2 cellular contexts compared by ENCODE assay signal in the genomic region with DNA sequence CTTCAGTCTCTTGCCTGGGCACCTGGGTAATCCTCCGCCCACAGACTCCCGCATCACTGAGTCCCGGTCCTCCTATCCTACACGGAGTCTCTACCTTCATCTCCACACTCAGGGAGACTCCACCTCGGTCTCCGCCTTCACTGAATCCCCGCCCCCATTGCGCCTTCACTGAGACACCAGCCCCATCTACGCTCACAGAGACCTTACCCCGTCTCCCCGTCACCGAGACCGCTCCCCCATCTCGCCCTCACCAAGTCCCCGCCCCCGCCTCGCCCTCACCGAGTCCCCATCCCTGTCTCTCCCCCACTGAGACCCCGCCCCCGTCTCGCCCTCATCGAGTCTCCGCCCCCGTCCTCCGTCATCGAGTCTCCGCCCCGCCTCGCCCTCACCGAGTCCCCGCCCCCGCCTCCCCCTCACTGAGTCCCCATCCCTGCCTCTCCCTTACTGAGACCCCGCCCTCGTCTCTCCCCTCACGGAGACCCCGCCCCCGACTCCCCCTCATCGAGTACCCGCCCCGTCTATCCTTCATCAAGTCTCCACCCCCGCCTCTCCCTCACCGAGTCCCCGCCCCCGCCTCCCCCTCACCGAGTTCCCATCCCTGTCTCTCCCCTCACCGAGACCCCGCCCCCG.
TF ChIP-seq lines count a peak whose summit lies in the region.

No MANE protein-coding gene starts in this region.

TF ChIP-seq in GM23338, 12 proteins besides CTCF, POLR2A, EP300 and RAD21:
- TF ChIP-seq CREB1 (CRISPR knock-in tag; IDR thresholded peaks at IDR 0.05; ENCODE audit: low read depth) (peak; percentile 57; the same call in 1 of the 2 replicates), POLR2AphosphoS5 (IDR thresholded peaks at IDR 0.05; ENCODE audit: low read depth) (peak; percentile 36; the same call in 1 of the 2 replicates)
- TF ChIP-seq, protein P1, sequence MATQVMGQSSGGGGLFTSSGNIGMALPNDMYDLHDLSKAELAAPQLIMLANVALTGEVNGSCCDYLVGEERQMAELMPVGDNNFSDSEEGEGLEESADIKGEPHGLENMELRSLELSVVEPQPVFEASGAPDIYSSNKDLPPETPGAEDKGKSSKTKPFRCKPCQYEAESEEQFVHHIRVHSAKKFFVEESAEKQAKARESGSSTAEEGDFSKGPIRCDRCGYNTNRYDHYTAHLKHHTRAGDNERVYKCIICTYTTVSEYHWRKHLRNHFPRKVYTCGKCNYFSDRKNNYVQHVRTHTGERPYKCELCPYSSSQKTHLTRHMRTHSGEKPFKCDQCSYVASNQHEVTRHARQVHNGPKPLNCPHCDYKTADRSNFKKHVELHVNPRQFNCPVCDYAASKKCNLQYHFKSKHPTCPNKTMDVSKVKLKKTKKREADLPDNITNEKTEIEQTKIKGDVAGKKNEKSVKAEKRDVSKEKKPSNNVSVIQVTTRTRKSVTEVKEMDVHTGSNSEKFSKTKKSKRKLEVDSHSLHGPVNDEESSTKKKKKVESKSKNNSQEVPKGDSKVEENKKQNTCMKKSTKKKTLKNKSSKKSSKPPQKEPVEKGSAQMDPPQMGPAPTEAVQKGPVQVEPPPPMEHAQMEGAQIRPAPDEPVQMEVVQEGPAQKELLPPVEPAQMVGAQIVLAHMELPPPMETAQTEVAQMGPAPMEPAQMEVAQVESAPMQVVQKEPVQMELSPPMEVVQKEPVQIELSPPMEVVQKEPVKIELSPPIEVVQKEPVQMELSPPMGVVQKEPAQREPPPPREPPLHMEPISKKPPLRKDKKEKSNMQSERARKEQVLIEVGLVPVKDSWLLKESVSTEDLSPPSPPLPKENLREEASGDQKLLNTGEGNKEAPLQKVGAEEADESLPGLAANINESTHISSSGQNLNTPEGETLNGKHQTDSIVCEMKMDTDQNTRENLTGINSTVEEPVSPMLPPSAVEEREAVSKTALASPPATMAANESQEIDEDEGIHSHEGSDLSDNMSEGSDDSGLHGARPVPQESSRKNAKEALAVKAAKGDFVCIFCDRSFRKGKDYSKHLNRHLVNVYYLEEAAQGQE (IDR thresholded peaks at IDR 0.05; ENCODE audit: unreplicated experiment) = no peak
TF ChIP-seq in GM23338: peak in this region for 2.

TF ChIP-seq in K562, 482 proteins besides CTCF, POLR2A, EP300 and RAD21 (continues in another document):
- TF ChIP-seq MAZ (CRISPR knock-in tag; conservative IDR thresholded peaks at IDR 0.05 in 1 of 2, IDR thresholded peaks at IDR 0.05 in 1 of 2) (peak in 1 of 2 experiments; percentile 64; a peak in 2 of 4 replicates), NCOA1 (IDR thresholded peaks at IDR 0.05; ENCODE audit: low read depth) (0 out of 2 replicates have a peak, but pooled peaks have one; percentile 21), ZNF274 (IDR thresholded peaks at IDR 0.05; ENCODE audit: borderline replicate concordance, low read depth, low read length) (no peak), IRF2 (CRISPR knock-in tag; IDR thresholded peaks at IDR 0.05) (no peak), FOXJ3 (CRISPR knock-in tag; IDR thresholded peaks at IDR 0.05) (no peak), NONO (IDR thresholded peaks at IDR 0.05; ENCODE audit: low read depth in 2 of 2, low read length in 1 of 2) (no peak), SP1 (CRISPR knock-in tag; IDR thresholded peaks at IDR 0.05) (peak; percentile 65), SIN3A (IDR thresholded peaks at IDR 0.05; ENCODE audit: borderline replicate concordance in 2 of 2, control insufficient read depth in 1 of 2, low read depth in 2 of 2, low read length in 2 of 2) (0 out of 4 replicates have a peak, but pooled peaks of 1 of the 2 experiments have one; percentile 4), ZNF311 (CRISPR knock-in tag; IDR thresholded peaks at IDR 0.05) (no peak), CCNT2 (IDR thresholded peaks at IDR 0.05; ENCODE audit: borderline replicate concordance, extremely low read depth, insufficient read length, low read depth, low read length) (peak; percentile 18), CREB1 (IDR thresholded peaks at IDR 0.05) (peak; percentile 11; the same call in 1 of the 2 replicates), CREB1 (CRISPR knock-in tag; IDR thresholded peaks at IDR 0.05) (peak; percentile 47; the same call in 1 of the 2 replicates), NRF1 (conservative IDR thresholded peaks at IDR 0.05 in 1 of 2, IDR thresholded peaks at IDR 0.05 in 1 of 2) (0 out of 4 replicates have a peak, but pooled peaks of 1 of the 2 experiments have one; percentile 29), CHD2 (IDR thresholded peaks at IDR 0.05; ENCODE audit: low read depth, low read length) (peak; percentile 81), SUPT5H (IDR thresholded peaks at IDR 0.05) (0 out of 2 replicates have a peak, but pooled peaks have one; percentile 28), ZNF444 (CRISPR knock-in tag; IDR thresholded peaks at IDR 0.05) (no peak), BRD4 (IDR thresholded peaks at IDR 0.05) (no peak), TCF7L2 (IDR thresholded peaks at IDR 0.05; ENCODE audit: low read depth, low read length) (no peak), EGR1 (conservative IDR thresholded peaks at IDR 0.05) (peak; percentile 94), CREM (IDR thresholded peaks at IDR 0.05; ENCODE audit: low read depth) (peak; percentile 74), NFE2L1 (tag; IDR thresholded peaks at IDR 0.05; ENCODE audit: borderline replicate concordance, low read depth) (no peak), SRF (CRISPR knock-in tag; IDR thresholded peaks at IDR 0.05) (no peak)
- TF ChIP-seq, protein P2, sequence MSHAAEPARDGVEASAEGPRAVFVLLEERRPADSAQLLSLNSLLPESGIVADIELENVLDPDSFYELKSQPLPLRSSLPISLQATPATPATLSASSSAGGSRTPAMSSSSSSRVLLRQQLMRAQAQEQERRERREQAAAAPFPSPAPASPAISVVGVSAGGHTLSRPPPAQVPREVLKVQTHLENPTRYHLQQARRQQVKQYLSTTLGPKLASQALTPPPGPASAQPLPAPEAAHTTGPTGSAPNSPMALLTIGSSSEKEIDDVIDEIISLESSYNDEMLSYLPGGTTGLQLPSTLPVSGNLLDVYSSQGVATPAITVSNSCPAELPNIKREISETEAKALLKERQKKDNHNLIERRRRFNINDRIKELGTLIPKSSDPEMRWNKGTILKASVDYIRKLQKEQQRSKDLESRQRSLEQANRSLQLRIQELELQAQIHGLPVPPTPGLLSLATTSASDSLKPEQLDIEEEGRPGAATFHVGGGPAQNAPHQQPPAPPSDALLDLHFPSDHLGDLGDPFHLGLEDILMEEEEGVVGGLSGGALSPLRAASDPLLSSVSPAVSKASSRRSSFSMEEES (CRISPR knock-in tag; IDR thresholded peaks at IDR 0.05) = no peak
- TF ChIP-seq, protein P3, sequence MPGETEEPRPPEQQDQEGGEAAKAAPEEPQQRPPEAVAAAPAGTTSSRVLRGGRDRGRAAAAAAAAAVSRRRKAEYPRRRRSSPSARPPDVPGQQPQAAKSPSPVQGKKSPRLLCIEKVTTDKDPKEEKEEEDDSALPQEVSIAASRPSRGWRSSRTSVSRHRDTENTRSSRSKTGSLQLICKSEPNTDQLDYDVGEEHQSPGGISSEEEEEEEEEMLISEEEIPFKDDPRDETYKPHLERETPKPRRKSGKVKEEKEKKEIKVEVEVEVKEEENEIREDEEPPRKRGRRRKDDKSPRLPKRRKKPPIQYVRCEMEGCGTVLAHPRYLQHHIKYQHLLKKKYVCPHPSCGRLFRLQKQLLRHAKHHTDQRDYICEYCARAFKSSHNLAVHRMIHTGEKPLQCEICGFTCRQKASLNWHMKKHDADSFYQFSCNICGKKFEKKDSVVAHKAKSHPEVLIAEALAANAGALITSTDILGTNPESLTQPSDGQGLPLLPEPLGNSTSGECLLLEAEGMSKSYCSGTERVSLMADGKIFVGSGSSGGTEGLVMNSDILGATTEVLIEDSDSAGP (CRISPR knock-in tag; IDR thresholded peaks at IDR 0.05) = no peak
- TF ChIP-seq, protein P4, sequence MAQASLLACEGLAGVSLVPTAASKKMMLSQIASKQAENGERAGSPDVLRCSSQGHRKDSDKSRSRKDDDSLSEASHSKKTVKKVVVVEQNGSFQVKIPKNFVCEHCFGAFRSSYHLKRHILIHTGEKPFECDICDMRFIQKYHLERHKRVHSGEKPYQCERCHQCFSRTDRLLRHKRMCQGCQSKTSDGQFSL (CRISPR knock-in tag; IDR thresholded peaks at IDR 0.05) = no peak
- TF ChIP-seq, protein P4 (tag; IDR thresholded peaks at IDR 0.05) = peak in 1 of 2 experiments; percentile 56; a peak in 1 of 4 replicates
- TF ChIP-seq, protein P5, sequence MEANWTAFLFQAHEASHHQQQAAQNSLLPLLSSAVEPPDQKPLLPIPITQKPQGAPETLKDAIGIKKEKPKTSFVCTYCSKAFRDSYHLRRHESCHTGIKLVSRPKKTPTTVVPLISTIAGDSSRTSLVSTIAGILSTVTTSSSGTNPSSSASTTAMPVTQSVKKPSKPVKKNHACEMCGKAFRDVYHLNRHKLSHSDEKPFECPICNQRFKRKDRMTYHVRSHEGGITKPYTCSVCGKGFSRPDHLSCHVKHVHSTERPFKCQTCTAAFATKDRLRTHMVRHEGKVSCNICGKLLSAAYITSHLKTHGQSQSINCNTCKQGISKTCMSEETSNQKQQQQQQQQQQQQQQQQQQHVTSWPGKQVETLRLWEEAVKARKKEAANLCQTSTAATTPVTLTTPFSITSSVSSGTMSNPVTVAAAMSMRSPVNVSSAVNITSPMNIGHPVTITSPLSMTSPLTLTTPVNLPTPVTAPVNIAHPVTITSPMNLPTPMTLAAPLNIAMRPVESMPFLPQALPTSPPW (CRISPR knock-in tag; IDR thresholded peaks at IDR 0.05) = peak; percentile 92
- TF ChIP-seq, protein P6, sequence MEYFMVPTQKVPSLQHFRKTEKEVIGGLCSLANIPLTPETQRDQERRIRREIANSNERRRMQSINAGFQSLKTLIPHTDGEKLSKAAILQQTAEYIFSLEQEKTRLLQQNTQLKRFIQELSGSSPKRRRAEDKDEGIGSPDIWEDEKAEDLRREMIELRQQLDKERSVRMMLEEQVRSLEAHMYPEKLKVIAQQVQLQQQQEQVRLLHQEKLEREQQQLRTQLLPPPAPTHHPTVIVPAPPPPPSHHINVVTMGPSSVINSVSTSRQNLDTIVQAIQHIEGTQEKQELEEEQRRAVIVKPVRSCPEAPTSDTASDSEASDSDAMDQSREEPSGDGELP (CRISPR knock-in tag; IDR thresholded peaks at IDR 0.05; ENCODE audit: borderline replicate concordance) = 0 out of 2 replicates have a peak, but pooled peaks have one; percentile 18
- TF ChIP-seq, protein P7, sequence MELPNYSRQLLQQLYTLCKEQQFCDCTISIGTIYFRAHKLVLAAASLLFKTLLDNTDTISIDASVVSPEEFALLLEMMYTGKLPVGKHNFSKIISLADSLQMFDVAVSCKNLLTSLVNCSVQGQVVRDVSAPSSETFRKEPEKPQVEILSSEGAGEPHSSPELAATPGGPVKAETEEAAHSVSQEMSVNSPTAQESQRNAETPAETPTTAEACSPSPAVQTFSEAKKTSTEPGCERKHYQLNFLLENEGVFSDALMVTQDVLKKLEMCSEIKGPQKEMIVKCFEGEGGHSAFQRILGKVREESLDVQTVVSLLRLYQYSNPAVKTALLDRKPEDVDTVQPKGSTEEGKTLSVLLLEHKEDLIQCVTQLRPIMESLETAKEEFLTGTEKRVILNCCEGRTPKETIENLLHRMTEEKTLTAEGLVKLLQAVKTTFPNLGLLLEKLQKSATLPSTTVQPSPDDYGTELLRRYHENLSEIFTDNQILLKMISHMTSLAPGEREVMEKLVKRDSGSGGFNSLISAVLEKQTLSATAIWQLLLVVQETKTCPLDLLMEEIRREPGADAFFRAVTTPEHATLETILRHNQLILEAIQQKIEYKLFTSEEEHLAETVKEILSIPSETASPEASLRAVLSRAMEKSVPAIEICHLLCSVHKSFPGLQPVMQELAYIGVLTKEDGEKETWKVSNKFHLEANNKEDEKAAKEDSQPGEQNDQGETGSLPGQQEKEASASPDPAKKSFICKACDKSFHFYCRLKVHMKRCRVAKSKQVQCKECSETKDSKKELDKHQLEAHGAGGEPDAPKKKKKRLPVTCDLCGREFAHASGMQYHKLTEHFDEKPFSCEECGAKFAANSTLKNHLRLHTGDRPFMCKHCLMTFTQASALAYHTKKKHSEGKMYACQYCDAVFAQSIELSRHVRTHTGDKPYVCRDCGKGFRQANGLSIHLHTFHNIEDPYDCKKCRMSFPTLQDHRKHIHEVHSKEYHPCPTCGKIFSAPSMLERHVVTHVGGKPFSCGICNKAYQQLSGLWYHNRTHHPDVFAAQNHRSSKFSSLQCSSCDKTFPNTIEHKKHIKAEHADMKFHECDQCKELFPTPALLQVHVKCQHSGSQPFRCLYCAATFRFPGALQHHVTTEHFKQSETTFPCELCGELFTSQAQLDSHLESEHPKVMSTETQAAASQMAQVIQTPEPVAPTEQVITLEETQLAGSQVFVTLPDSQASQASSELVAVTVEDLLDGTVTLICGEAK (IDR thresholded peaks at IDR 0.05) = no peak
- TF ChIP-seq, protein P7 (CRISPR knock-in tag; IDR thresholded peaks at IDR 0.05) = no peak
